9 cellular contexts compared by ENCODE assay signal in genomic region chr3:12984023-12984823, GRCh38.
DNase-seq lines count a peak whose midpoint lies in the region; ATAC-seq, FAIRE-seq and TF ChIP-seq lines count a peak whose summit lies in the region.
"Had no signal": no experiment of that assay in that cellular context is flagged by ENCODE, and none has a peak within 500 bp of the region (broad histone marks: within the 10 kb centered on the region; RNA-seq: fewer than 3 reads in every experiment).

No MANE protein-coding gene starts in this region.

- no peak for TF ChIP-seq POLR2A in endothelial cell of umbilical vein (IDR thresholded peaks at IDR 0.05; ENCODE audit: low read depth, low read length)

- dilution Hi-C loops in endothelial cell of umbilical vein (cut with MboI; ENCODE audit: extremely low pct_ligation_motif_present, low sequenced_read_pairs) = no loop called here

- no peak for ATAC-seq in GM21825 (IDR thresholded peaks at IDR 0.05; ENCODE audit: unreplicated experiment)

- H3K27me3 ChIP-seq in endothelial cell of umbilical vein (ENCODE audit: control insufficient read depth in 2 of 2, insufficient read depth in 2 of 2, low read length in 2 of 2) = peaks cover 3 to 11% of the 10 kb centered on the region in 2 experiments

- H2AFZ ChIP-seq in endothelial cell of umbilical vein (ENCODE audit: low read depth, low read length) = no peak overlapping the region

- DNase-seq in D721Med (ENCODE audit: insufficient read length, low spot score) (peak; percentile 62), H4 (ENCODE audit: low spot score) (peak; percentile 44), NCI-H226 (peak; percentile 34), endothelial cell of umbilical vein (ENCODE audit: low read depth, low spot score) (peak; percentile 77), myocyte (ENCODE audit: low read depth) (peak; percentile 83), substantia nigra (lab: John Stamatoyannopoulos, UW) (peak in 40 of 49 donors; percentile 18 to 85 (median 61))
- peak; percentile 26 to 30 for DNase-seq in activated CD8-positive, alpha-beta memory T cell treated with anti-CD3 and anti-CD28 coated beads for 1 hour (ENCODE audit: extremely low read depth in 1 of 2, low read depth in 1 of 2)

- H3K36me3 ChIP-seq in endothelial cell of umbilical vein (ENCODE audit: control insufficient read depth in 2 of 2, extremely low read depth in 1 of 2, insufficient read depth in 2 of 2, low read length in 2 of 2) = no peaks in the 10 kb centered on the region

- H3K4me3 ChIP-seq in endothelial cell of umbilical vein (replicated peaks in 1 of 3; ENCODE audit: insufficient read depth in 1 of 3, low read depth in 1 of 3, low read length in 3 of 3) = no peak overlapping the region

- CTCF ChIA-PET in endothelial cell of umbilical vein (lab: Charles Lee) = interaction anchor here (0.6 to 5.2 kb wide), 51 partner anchors 9 to 1040 kb away, joined by 3 to 101 read pairs (median 5); partner anchors contain the start of gene RPL32

- H3K4me1 ChIP-seq in endothelial cell of umbilical vein (ENCODE audit: control insufficient read depth, extremely low read depth, insufficient read depth, low read length) = no peaks in the 10 kb centered on the region

- no TSS peak for BruUV-seq in endothelial cell of umbilical vein (replicated peaks; lab: Mats Ljungman, UMichigan)

- peak; percentile 78 for TF ChIP-seq CTCF in D721Med (IDR thresholded peaks at IDR 0.05; ENCODE audit: insufficient read depth, missing control alignments)
- peak; percentile 76 to 86 for TF ChIP-seq CTCF in endothelial cell of umbilical vein (IDR thresholded peaks at IDR 0.05; ENCODE audit: extremely low read depth in 1 of 2, insufficient read depth in 1 of 2, low read depth in 1 of 2, low read length in 2 of 2)

- no peak for FAIRE-seq in D721Med (lab: Jason Lieb, UNC)
- peak; percentile 81 for FAIRE-seq in endothelial cell of umbilical vein (lab: Jason Lieb, UNC)
- FAIRE-seq: colon had no signal

- H3K4me2 ChIP-seq in endothelial cell of umbilical vein (ENCODE audit: insufficient read depth, low read length) = no peak overlapping the region

- no peaks in the 10 kb centered on the region for H3K9me1 ChIP-seq in endothelial cell of umbilical vein (replicated peaks; ENCODE audit: control insufficient read depth, extremely low read depth, insufficient read depth, low read length)

- POLR2A ChIA-PET in endothelial cell of umbilical vein (lab: Charles Lee) = interaction anchor here (1.5 kb wide), 1 partner anchor 17 kb away, joined by 4 read pairs; no protein-coding TSS in a partner anchor

- H3K27ac ChIP-seq in endothelial cell of umbilical vein (ENCODE audit: insufficient read depth, low read depth, low read length) = no peak overlapping the region
- no peak overlapping the region for H3K27ac ChIP-seq in substantia nigra (ENCODE audit: low read depth, low read length, poor library complexity, severe bottlenecking)

- H3K79me2 ChIP-seq in endothelial cell of umbilical vein (ENCODE audit: control insufficient read depth, insufficient read depth, low read length) = no peaks in the 10 kb centered on the region

- intact Hi-C loops in endothelial cell of umbilical vein (cut with micrococcal nuclease) = loop anchor here (1.0 to 10.0 kb wide), 6 partner anchors 35 to 779 kb away; no protein-coding TSS in a partner anchor

- H3K9me3 ChIP-seq in endothelial cell of umbilical vein (replicated peaks; ENCODE audit: control insufficient read depth, insufficient read depth, low read length) = no peaks in the 10 kb centered on the region

- no peak overlapping the region for H3K9ac ChIP-seq in endothelial cell of umbilical vein (replicated peaks; ENCODE audit: extremely low read depth, insufficient read depth, low read length)

- no peaks in the 10 kb centered on the region for H4K20me1 ChIP-seq in endothelial cell of umbilical vein (replicated peaks; ENCODE audit: control insufficient read depth, extremely low read depth, insufficient read depth, low read length)

TF ChIP-seq in endothelial cell of umbilical vein, 7 proteins besides CTCF, POLR2A, EP300 and RAD21:
- TF ChIP-seq MAX (IDR thresholded peaks at IDR 0.05; ENCODE audit: insufficient read depth, insufficient read length) (no peak), FOS (IDR thresholded peaks at IDR 0.05; ENCODE audit: borderline replicate concordance, insufficient read depth, low read length) (no peak), MYC (IDR thresholded peaks at IDR 0.05; ENCODE audit: low read depth, low read length) (no peak), GATA2 (IDR thresholded peaks at IDR 0.05; ENCODE audit: insufficient read depth, insufficient read length, low read depth, low read length) (no peak), POLR2AphosphoS5 (IDR thresholded peaks at IDR 0.05; ENCODE audit: insufficient read depth, low read depth, low read length) (no peak), EZH2 (IDR thresholded peaks at IDR 0.05; ENCODE audit: borderline replicate concordance, low read depth, low read length, severe bottlenecking) (no peak), JUN (IDR thresholded peaks at IDR 0.05; ENCODE audit: borderline replicate concordance, insufficient read depth, insufficient read length, low read depth) (no peak)

Comparison
In these comparisons a context has a peak if more than half of its experiments do, and no peak if none do; other contexts are left out.
1. DNase-seq: peak in every context shown above with its lines; median percentile 83 in myocyte; 77 in endothelial cell of umbilical vein; 62 in D721Med; 61 in substantia nigra; 44 in H4; 34 in NCI-H226; 28 in activated CD8-positive, alpha-beta memory T cell treated with anti-CD3 and anti-CD28 coated beads for 1 hour.